Comparison of ENCODE assay signal across 16 cellular contexts in genomic region chr2:46304635-46305034, GRCh38. TPM values are rescaled to one million over a fixed set of nuclear protein-coding genes. Genes with fewer than 3 reads are reported as not detected.
DNase-seq lines count a peak whose midpoint lies in the region; ATAC-seq and TF ChIP-seq lines count a peak whose summit lies in the region.
"Had no signal": no experiment of that assay in that cellular context is flagged by ENCODE, and none has a peak within 500 bp of the region (broad histone marks: within the 10 kb centered on the region; RNA-seq: fewer than 3 reads in every experiment).

No MANE protein-coding gene starts in this region.

- POLR2A ChIA-PET in IMR-90 (lab: Charles Lee; ENCODE audit: unreplicated experiment) = no interaction called here
- POLR2A ChIA-PET in activated CD4-positive, alpha-beta memory T cell treated with anti-CD3 and anti-CD28 coated beads, Interleukin-2, amount 10 ng/mL, durations not matched to agents 7 days and 5 days (lab: Charles Lee) = no interaction called here
- POLR2A ChIA-PET in naive thymus-derived CD4-positive, alpha-beta T cell (lab: Charles Lee) = no interaction called here

- H3K23ac ChIP-seq in IMR-90 (ENCODE audit: low read depth, low read length) = 0 out of 2 replicates have a peak overlapping the region, but pooled peaks have one; percentile 25

- no peak overlapping the region for H3K14ac ChIP-seq in IMR-90 (replicated peaks; ENCODE audit: low read depth, low read length)

- no peak overlapping the region for H2BK15ac ChIP-seq in IMR-90 (ENCODE audit: low read depth, low read length)

- no peaks in the 10 kb centered on the region for H3K36me3 Mint-ChIP-seq in activated T-cell treated with anti-CD3 and anti-CD28 coated beads, Interleukin-2, amount 50 U/mL, for 4 hours (ENCODE audit: insufficient read depth)
- peaks cover 17% of the 10 kb centered on the region for H3K36me3 Mint-ChIP-seq in activated CD4-positive, alpha-beta memory T cell treated with anti-CD3 and anti-CD28 coated beads, Interleukin-2, amount 10 ng/mL, durations not matched to agents 7 days and 5 days (ENCODE audit: low read depth)
- H3K36me3 Mint-ChIP-seq in naive thymus-derived CD4-positive, alpha-beta T cell = peaks cover 0 to 15% (median 0%) of the 10 kb centered on the region in 5 donors

- no peak overlapping the region for H3K4ac ChIP-seq in IMR-90 (ENCODE audit: low read depth, low read length)

- peaks cover 33% of the 10 kb centered on the region for H3K9me1 ChIP-seq in IMR-90 (ENCODE audit: insufficient read depth, low read length)

- no peaks in the 10 kb centered on the region for H3K9me3 ChIP-seq in IMR-90 (ENCODE audit: control insufficient read depth, insufficient read depth, low read length)
- H3K9me3 ChIP-seq in naive thymus-derived CD4-positive, alpha-beta T cell (ENCODE audit: control insufficient read depth in 2 of 3, low read length in 3 of 3) = no peaks in the 10 kb centered on the region
- H3K9me3 ChIP-seq: thoracic aorta had no signal

- H3K79me1 ChIP-seq in IMR-90 (ENCODE audit: low read depth in 1 of 2, low read length in 2 of 2) = peaks cover 21 to 84% of the 10 kb centered on the region in 2 experiments

- H3K9me3 Mint-ChIP-seq in activated T-cell treated with anti-CD3 and anti-CD28 coated beads, Interleukin-2, amount 50 U/mL, for 4 hours = peaks cover 3% of the 10 kb centered on the region
- peaks cover 3% of the 10 kb centered on the region for H3K9me3 Mint-ChIP-seq in activated CD4-positive, alpha-beta memory T cell treated with anti-CD3 and anti-CD28 coated beads, Interleukin-2, amount 10 ng/mL, durations not matched to agents 7 days and 5 days
- peaks cover 0 to 7% (median 0%) of the 10 kb centered on the region in 11 donors for H3K9me3 Mint-ChIP-seq in naive thymus-derived CD4-positive, alpha-beta T cell

- H3K9ac ChIP-seq in IMR-90 (ENCODE audit: low read depth, low read length) = no peak overlapping the region

- H3K4me1 Mint-ChIP-seq in activated T-cell treated with anti-CD3 and anti-CD28 coated beads, Interleukin-2, amount 50 U/mL, for 4 hours (ENCODE audit: low read depth) = peaks cover 31% of the 10 kb centered on the region
- H3K4me1 Mint-ChIP-seq in activated CD4-positive, alpha-beta memory T cell treated with anti-CD3 and anti-CD28 coated beads, Interleukin-2, amount 10 ng/mL, durations not matched to agents 7 days and 5 days = peaks cover 47% of the 10 kb centered on the region
- H3K4me1 Mint-ChIP-seq in naive thymus-derived CD4-positive, alpha-beta T cell = peaks cover 15 to 48% (median 41%) of the 10 kb centered on the region in 7 donors

- H2AK9ac ChIP-seq in IMR-90 (replicated peaks; ENCODE audit: low read depth, low read length, poor library complexity) = no peak overlapping the region

- no peak overlapping the region for H2BK5ac ChIP-seq in IMR-90 (ENCODE audit: low read depth, low read length, poor library complexity, severe bottlenecking)

- H4K8ac ChIP-seq in IMR-90 (ENCODE audit: low read depth in 2 of 2, low read length in 2 of 2) = no peak overlapping the region

- H3K56ac ChIP-seq in IMR-90 (ENCODE audit: extremely low read depth, insufficient read depth, low read length) = no peak overlapping the region

- no peak overlapping the region for H3K4me2 ChIP-seq in IMR-90 (ENCODE audit: low read depth, low read length)

- H4K91ac ChIP-seq in IMR-90 (ENCODE audit: insufficient read depth, low read depth, low read length) = no peak overlapping the region

- H2BK120ac ChIP-seq in IMR-90 (ENCODE audit: low read depth, low read length) = no peak overlapping the region

- TF ChIP-seq RAD21 in IMR-90 (IDR thresholded peaks at IDR 0.05; ENCODE audit: low read length) = no peak

- no peak overlapping the region for H3K27ac ChIP-seq in IMR-90 (ENCODE audit: insufficient read depth, low read length)
- no peak overlapping the region for H3K27ac ChIP-seq in naive thymus-derived CD4-positive, alpha-beta T cell (ENCODE audit: low read depth, low read length)
- H3K27ac ChIP-seq: HL-60 had no signal

- H2AFZ ChIP-seq in IMR-90 (replicated peaks; ENCODE audit: low read length, poor library complexity) = no peak overlapping the region

- peaks cover 18% of the 10 kb centered on the region for H3K36me3 ChIP-seq in IMR-90 (ENCODE audit: control insufficient read depth, insufficient read depth, low read length)
- H3K36me3 ChIP-seq in naive thymus-derived CD4-positive, alpha-beta T cell (ENCODE audit: control insufficient read depth in 2 of 3, insufficient read depth in 3 of 3, low read length in 3 of 3) = no peaks in the 10 kb centered on the region
- H3K36me3 ChIP-seq: thoracic aorta had no signal

- CTCF ChIA-PET in IMR-90 (lab: Yijun Ruan, JAX) = interaction anchor here (0.7 kb wide), 1 partner anchor 29 kb away, joined by 5 read pairs; no protein-coding TSS in a partner anchor
- CTCF ChIA-PET in activated CD4-positive, alpha-beta memory T cell treated with anti-CD3 and anti-CD28 coated beads, Interleukin-2, amount 10 ng/mL, durations not matched to agents 7 days and 5 days (lab: Charles Lee) = no interaction called here
- CTCF ChIA-PET in naive thymus-derived CD4-positive, alpha-beta T cell (lab: Charles Lee) = no interaction called here

- no peak for TF ChIP-seq CTCF in IMR-90 (conservative IDR thresholded peaks at IDR 0.05; ENCODE audit: low read depth, low read length)

- peaks cover 99% of the 10 kb centered on the region for H4K20me1 ChIP-seq in IMR-90 (ENCODE audit: insufficient read depth, low read length)

- H3K4me3 Mint-ChIP-seq in activated T-cell treated with anti-CD3 and anti-CD28 coated beads, Interleukin-2, amount 50 U/mL, for 4 hours = peak overlapping the region; percentile 14
- peak overlapping the region; percentile 15 for H3K4me3 Mint-ChIP-seq in activated CD4-positive, alpha-beta memory T cell treated with anti-CD3 and anti-CD28 coated beads, Interleukin-2, amount 10 ng/mL, durations not matched to agents 7 days and 5 days
- H3K4me3 Mint-ChIP-seq in naive thymus-derived CD4-positive, alpha-beta T cell = peak overlapping the region; percentile 63 to 85 (median 73)

- intact Hi-C loops in IMR-90 (cut with micrococcal nuclease) = loop anchor here (5.0 kb wide), 1 partner anchor 38 kb away; no protein-coding TSS in a partner anchor
- intact Hi-C loops in naive thymus-derived CD4-positive, alpha-beta T cell (cut with micrococcal nuclease) = loop anchor here in 1 of 2 donors (2.0 to 5.0 kb wide), 2 partner anchors 46 to 312 kb away; no protein-coding TSS in a partner anchor

- ATAC-seq in activated T-cell treated with anti-CD3 and anti-CD28 coated beads, Interleukin-2, amount 50 U/mL, for 4 hours = no peak
- no peak for ATAC-seq in IMR-90 (ENCODE audit: low read depth)
- peak; percentile 73 for ATAC-seq in naive thymus-derived CD4-positive, alpha-beta T cell
- ATAC-seq in GM21367 (IDR thresholded peaks at IDR 0.05; ENCODE audit: unreplicated experiment) = no peak
- no peak for ATAC-seq in HG03521 (IDR thresholded peaks at IDR 0.05; ENCODE audit: unreplicated experiment)
- ATAC-seq: left colon had no signal

- no peak overlapping the region for H3K4me3 ChIP-seq in IMR-90 (ENCODE audit: insufficient read depth, low read depth, low read length)
- H3K4me3 ChIP-seq in naive thymus-derived CD4-positive, alpha-beta T cell (ENCODE audit: low read length) = peak overlapping the region; percentile 20

- peak overlapping the region; percentile 34 for H3K27ac Mint-ChIP-seq in activated CD4-positive, alpha-beta memory T cell treated with anti-CD3 and anti-CD28 coated beads, Interleukin-2, amount 10 ng/mL, durations not matched to agents 7 days and 5 days
- peak overlapping the region in 1 of 9 donors; percentile 69 for H3K27ac Mint-ChIP-seq in naive thymus-derived CD4-positive, alpha-beta T cell

- H3K4me1 ChIP-seq in IMR-90 (ENCODE audit: control insufficient read depth, insufficient read depth, low read length) = peaks cover 24% of the 10 kb centered on the region
- peaks cover 16 to 23% of the 10 kb centered on the region in 2 donors for H3K4me1 ChIP-seq in naive thymus-derived CD4-positive, alpha-beta T cell (ENCODE audit: control insufficient read depth in 2 of 2, insufficient read depth in 2 of 2, low read length in 2 of 2)

- WGBS in IMR-90 (ENCODE audit: extremely low coverage in 2 of 2, insufficient read length in 1 of 2), 2 experiments = no CpG with 5 or more reads among the region's 3 CpGs

- TF ChIP-seq POLR2A in IMR-90 (IDR thresholded peaks at IDR 0.05; ENCODE audit: low read depth, low read length) = no peak

- dilution Hi-C loops in IMR-90 (cut with HindIII; ENCODE audit: low sequenced_read_pairs, unreplicated experiment) = no loop called here

- DNase-seq in activated T-cell treated with anti-CD3 and anti-CD28 coated beads, Interleukin-2, amount 50 U/mL, for 4 hours = no peak
- no peak for DNase-seq in activated T-cell treated with anti-CD3 and anti-CD28 coated beads, Interleukin-2, amount 50 U/mL, for 1 hour
- DNase-seq in IMR-90 (no peak), NCI-H226 (no peak)
- peak; percentile 23 for DNase-seq in activated CD4-positive, alpha-beta memory T cell treated with anti-CD3 and anti-CD28 coated beads, Interleukin-2, amount 10 ng/mL, durations not matched to agents 7 days and 5 days
- peak in 6 of 9 donors; percentile 31 to 66 (median 50) for DNase-seq in naive thymus-derived CD4-positive, alpha-beta T cell
- DNase-seq: activated CD4-positive, alpha-beta T cell treated with anti-CD3 and anti-CD28 coated beads for 4 hours; COR-L47; left colon; NCI-H1930; NCI-H524 treated with DMSO at 0.1 percent for 48 hours; stimulated activated CD4-positive, alpha-beta T cell treated with anti-CD3 and anti-CD28 coated beads, Interleukin-1b, Interleukin-23, amount 100 ng/mL, for 48 hours had no signal

- BruUV-seq in IMR-90 (replicated peaks; lab: Mats Ljungman, UMichigan) = no TSS peak

- no peak overlapping the region for H2AK5ac ChIP-seq in IMR-90 (ENCODE audit: low read depth, low read length)

- no peak overlapping the region for H3K18ac ChIP-seq in IMR-90 (ENCODE audit: low read depth, low read length)

- H3K27me3 ChIP-seq in IMR-90 (ENCODE audit: control insufficient read depth, insufficient read depth, low read length) = no peaks in the 10 kb centered on the region
- H3K27me3 ChIP-seq in naive thymus-derived CD4-positive, alpha-beta T cell (ENCODE audit: control insufficient read depth in 2 of 2, insufficient read depth in 2 of 2, low read length in 2 of 2) = peaks cover 11 to 15% of the 10 kb centered on the region in 2 donors

- in situ Hi-C loops in IMR-90 (cut with MboI; ENCODE audit: low sequenced_read_pairs) = loop anchor here (5.0 to 25.0 kb wide), 2 partner anchors 58 to 667 kb away; no protein-coding TSS in a partner anchor

- H2BK20ac ChIP-seq in IMR-90 (ENCODE audit: low read depth, low read length) = no peak overlapping the region

- H4K5ac ChIP-seq in IMR-90 (ENCODE audit: low read depth, low read length) = no peak overlapping the region

- H3K27me3 Mint-ChIP-seq in activated T-cell treated with anti-CD3 and anti-CD28 coated beads, Interleukin-2, amount 50 U/mL, for 4 hours (ENCODE audit: low read depth) = peaks cover 66% of the 10 kb centered on the region
- H3K27me3 Mint-ChIP-seq in activated CD4-positive, alpha-beta memory T cell treated with anti-CD3 and anti-CD28 coated beads, Interleukin-2, amount 10 ng/mL, durations not matched to agents 7 days and 5 days = peaks cover 50% of the 10 kb centered on the region
- peaks cover 34 to 85% (median 63%) of the 10 kb centered on the region in 5 donors for H3K27me3 Mint-ChIP-seq in naive thymus-derived CD4-positive, alpha-beta T cell

RNA-seq across cellular contexts. Expression of gene EPAS1, which starts 7.4 kb away (rescaled TPM):
- total RNA-seq in activated T-cell treated with anti-CD3 and anti-CD28 coated beads, Interleukin-2, amount 50 U/mL, for 4 hours = 10 to 100 TPM in 1 of 3 donors, 1 to 10 TPM in 2; 7.0 to 15.5 (median 7.0) TPM
- total RNA-seq in IMR-90 (2012; rRNA removed) = 21.9 and 40.7 TPM in 2 replicates
- 103 and 120 TPM in 2 replicates for polyA plus RNA-seq in IMR-90 (2012; rRNA removed)
- 117 and 156 TPM in 2 replicates for polyA plus RNA-seq in IMR-90 (2012; cell fraction: cytosol; rRNA removed)
- 108 and 158 TPM in 2 replicates for polyA plus RNA-seq in IMR-90 (2012; cell fraction: nucleus; rRNA removed; ENCODE audit: low replicate concordance)
- total RNA-seq in activated CD4-positive, alpha-beta memory T cell treated with anti-CD3 and anti-CD28 coated beads, Interleukin-2, amount 10 ng/mL, durations not matched to agents 7 days and 5 days = 10 to 100 TPM; 76.3 to 79.0 TPM
- 10 to 100 TPM in 2 of 5 experiments, 1 to 10 TPM in 3; 1.6 to 17.0 (median 6.4) TPM for total RNA-seq in naive thymus-derived CD4-positive, alpha-beta T cell
- under 1 TPM in 1 of 2 donors, not detected in 1; 0.18 TPM for polyA plus RNA-seq in naive thymus-derived CD4-positive, alpha-beta T cell

Comparison
In these comparisons a context has a peak if more than half of its experiments do, and no peak if none do; other contexts are left out.
1. DNase-seq: peak in activated CD4-positive, alpha-beta memory T cell treated with anti-CD3 and anti-CD28 coated beads, Interleukin-2, amount 10 ng/mL, durations not matched to agents 7 days and 5 days (single experiment) and naive thymus-derived CD4-positive, alpha-beta T cell (6 of 9); none in activated T-cell treated with anti-CD3 and anti-CD28 coated beads, Interleukin-2, amount 50 U/mL, for 4 hours (single experiment), activated T-cell treated with anti-CD3 and anti-CD28 coated beads, Interleukin-2, amount 50 U/mL, for 1 hour (single experiment), IMR-90 (single experiment) and NCI-H226 (single experiment).
2. H3K4me3 Mint-ChIP-seq: peak in every context shown above with its lines; median percentile 73 in naive thymus-derived CD4-positive, alpha-beta T cell; 15 in activated CD4-positive, alpha-beta memory T cell treated with anti-CD3 and anti-CD28 coated beads, Interleukin-2, amount 10 ng/mL, durations not matched to agents 7 days and 5 days; 14 in activated T-cell treated with anti-CD3 and anti-CD28 coated beads, Interleukin-2, amount 50 U/mL, for 4 hours.